ENCODE assay signal across 2 cellular contexts in the genomic region with DNA sequence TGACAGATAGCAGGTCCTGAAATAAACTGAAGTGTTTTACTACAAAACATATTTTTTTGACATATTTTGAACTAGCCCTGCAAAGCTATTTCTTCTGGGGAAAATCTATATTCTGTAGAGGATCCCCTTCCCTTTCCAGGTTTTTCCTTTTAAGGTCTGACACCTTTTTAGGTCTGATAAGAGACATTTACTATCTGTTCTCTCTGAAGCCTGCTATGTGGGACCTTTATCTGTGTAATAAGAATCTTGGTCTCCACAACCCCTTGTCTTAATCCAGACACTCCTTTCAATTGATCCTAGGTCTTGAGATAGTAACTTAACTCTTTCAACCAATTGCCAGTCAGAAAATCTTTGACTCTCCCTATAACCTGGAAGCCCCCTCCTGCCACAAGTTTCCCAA.
TF ChIP-seq lines count a peak whose summit lies in the region.

No MANE protein-coding gene starts in this region.

TF ChIP-seq in IMR-90, 13 proteins besides CTCF, POLR2A, EP300 and RAD21:
- TF ChIP-seq CEBPB (IDR thresholded peaks at IDR 0.05; ENCODE audit: low read depth, low read length) (no peak), USF2 (IDR thresholded peaks at IDR 0.05; ENCODE audit: low read depth, low read length) (no peak), MAFK (IDR thresholded peaks at IDR 0.05; ENCODE audit: low read depth, low read length) (no peak), RFX5 (IDR thresholded peaks at IDR 0.05; ENCODE audit: low read depth, low read length) (no peak), MAZ (IDR thresholded peaks at IDR 0.05; ENCODE audit: borderline replicate concordance, low read depth, low read length) (no peak), NFE2L2 (IDR thresholded peaks at IDR 0.05; ENCODE audit: low read depth, low read length) (no peak), MXI1 (IDR thresholded peaks at IDR 0.05; ENCODE audit: borderline replicate concordance, low read depth, low read length) (no peak), FOS (IDR thresholded peaks at IDR 0.05; ENCODE audit: low read depth, low read length) (no peak), ELK1 (IDR thresholded peaks at IDR 0.05; ENCODE audit: borderline replicate concordance, low read depth, low read length) (no peak), CHD1 (IDR thresholded peaks at IDR 0.05; ENCODE audit: low read depth, low read length) (no peak), BHLHE40 (IDR thresholded peaks at IDR 0.05; ENCODE audit: low read depth, low read length) (no peak), RCOR1 (IDR thresholded peaks at IDR 0.05; ENCODE audit: insufficient replicate concordance, low read length) (no peak), SMC3 (IDR thresholded peaks at IDR 0.05; ENCODE audit: low read depth, low read length) (no peak)

TF ChIP-seq in H1, 55 proteins besides CTCF, POLR2A, EP300 and RAD21:
- TF ChIP-seq HDAC6 (IDR thresholded peaks at IDR 0.05; ENCODE audit: low read depth, low read length): no peak
- no peak for TF ChIP-seq CBX8 (IDR thresholded peaks at IDR 0.05; ENCODE audit: borderline replicate concordance, low read depth, low read length)
- TF ChIP-seq, protein P1, sequence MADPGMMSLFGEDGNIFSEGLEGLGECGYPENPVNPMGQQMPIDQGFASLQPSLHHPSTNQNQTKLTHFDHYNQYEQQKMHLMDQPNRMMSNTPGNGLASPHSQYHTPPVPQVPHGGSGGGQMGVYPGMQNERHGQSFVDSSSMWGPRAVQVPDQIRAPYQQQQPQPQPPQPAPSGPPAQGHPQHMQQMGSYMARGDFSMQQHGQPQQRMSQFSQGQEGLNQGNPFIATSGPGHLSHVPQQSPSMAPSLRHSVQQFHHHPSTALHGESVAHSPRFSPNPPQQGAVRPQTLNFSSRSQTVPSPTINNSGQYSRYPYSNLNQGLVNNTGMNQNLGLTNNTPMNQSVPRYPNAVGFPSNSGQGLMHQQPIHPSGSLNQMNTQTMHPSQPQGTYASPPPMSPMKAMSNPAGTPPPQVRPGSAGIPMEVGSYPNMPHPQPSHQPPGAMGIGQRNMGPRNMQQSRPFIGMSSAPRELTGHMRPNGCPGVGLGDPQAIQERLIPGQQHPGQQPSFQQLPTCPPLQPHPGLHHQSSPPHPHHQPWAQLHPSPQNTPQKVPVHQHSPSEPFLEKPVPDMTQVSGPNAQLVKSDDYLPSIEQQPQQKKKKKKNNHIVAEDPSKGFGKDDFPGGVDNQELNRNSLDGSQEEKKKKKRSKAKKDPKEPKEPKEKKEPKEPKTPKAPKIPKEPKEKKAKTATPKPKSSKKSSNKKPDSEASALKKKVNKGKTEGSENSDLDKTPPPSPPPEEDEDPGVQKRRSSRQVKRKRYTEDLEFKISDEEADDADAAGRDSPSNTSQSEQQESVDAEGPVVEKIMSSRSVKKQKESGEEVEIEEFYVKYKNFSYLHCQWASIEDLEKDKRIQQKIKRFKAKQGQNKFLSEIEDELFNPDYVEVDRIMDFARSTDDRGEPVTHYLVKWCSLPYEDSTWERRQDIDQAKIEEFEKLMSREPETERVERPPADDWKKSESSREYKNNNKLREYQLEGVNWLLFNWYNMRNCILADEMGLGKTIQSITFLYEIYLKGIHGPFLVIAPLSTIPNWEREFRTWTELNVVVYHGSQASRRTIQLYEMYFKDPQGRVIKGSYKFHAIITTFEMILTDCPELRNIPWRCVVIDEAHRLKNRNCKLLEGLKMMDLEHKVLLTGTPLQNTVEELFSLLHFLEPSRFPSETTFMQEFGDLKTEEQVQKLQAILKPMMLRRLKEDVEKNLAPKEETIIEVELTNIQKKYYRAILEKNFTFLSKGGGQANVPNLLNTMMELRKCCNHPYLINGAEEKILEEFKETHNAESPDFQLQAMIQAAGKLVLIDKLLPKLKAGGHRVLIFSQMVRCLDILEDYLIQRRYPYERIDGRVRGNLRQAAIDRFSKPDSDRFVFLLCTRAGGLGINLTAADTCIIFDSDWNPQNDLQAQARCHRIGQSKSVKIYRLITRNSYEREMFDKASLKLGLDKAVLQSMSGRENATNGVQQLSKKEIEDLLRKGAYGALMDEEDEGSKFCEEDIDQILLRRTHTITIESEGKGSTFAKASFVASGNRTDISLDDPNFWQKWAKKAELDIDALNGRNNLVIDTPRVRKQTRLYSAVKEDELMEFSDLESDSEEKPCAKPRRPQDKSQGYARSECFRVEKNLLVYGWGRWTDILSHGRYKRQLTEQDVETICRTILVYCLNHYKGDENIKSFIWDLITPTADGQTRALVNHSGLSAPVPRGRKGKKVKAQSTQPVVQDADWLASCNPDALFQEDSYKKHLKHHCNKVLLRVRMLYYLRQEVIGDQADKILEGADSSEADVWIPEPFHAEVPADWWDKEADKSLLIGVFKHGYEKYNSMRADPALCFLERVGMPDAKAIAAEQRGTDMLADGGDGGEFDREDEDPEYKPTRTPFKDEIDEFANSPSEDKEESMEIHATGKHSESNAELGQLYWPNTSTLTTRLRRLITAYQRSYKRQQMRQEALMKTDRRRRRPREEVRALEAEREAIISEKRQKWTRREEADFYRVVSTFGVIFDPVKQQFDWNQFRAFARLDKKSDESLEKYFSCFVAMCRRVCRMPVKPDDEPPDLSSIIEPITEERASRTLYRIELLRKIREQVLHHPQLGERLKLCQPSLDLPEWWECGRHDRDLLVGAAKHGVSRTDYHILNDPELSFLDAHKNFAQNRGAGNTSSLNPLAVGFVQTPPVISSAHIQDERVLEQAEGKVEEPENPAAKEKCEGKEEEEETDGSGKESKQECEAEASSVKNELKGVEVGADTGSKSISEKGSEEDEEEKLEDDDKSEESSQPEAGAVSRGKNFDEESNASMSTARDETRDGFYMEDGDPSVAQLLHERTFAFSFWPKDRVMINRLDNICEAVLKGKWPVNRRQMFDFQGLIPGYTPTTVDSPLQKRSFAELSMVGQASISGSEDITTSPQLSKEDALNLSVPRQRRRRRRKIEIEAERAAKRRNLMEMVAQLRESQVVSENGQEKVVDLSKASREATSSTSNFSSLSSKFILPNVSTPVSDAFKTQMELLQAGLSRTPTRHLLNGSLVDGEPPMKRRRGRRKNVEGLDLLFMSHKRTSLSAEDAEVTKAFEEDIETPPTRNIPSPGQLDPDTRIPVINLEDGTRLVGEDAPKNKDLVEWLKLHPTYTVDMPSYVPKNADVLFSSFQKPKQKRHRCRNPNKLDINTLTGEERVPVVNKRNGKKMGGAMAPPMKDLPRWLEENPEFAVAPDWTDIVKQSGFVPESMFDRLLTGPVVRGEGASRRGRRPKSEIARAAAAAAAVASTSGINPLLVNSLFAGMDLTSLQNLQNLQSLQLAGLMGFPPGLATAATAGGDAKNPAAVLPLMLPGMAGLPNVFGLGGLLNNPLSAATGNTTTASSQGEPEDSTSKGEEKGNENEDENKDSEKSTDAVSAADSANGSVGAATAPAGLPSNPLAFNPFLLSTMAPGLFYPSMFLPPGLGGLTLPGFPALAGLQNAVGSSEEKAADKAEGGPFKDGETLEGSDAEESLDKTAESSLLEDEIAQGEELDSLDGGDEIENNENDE (IDR thresholded peaks at IDR 0.05; ENCODE audit: insufficient replicate concordance, low read length): no peak
- no peak for TF ChIP-seq RBBP5 (IDR thresholded peaks at IDR 0.05; ENCODE audit: borderline replicate concordance, low read depth, low read length)
- no peak for TF ChIP-seq KDM5A (IDR thresholded peaks at IDR 0.05; ENCODE audit: low read length)
- TF ChIP-seq SP2 (IDR thresholded peaks at IDR 0.05; ENCODE audit: low read length): no peak
- no peak for TF ChIP-seq NANOG (IDR thresholded peaks at IDR 0.05; ENCODE audit: insufficient read depth, low read depth, low read length, poor library complexity, severe bottlenecking)
- no peak for TF ChIP-seq JUN (IDR thresholded peaks at IDR 0.05; ENCODE audit: low read depth, low read length)
- no peak for TF ChIP-seq CHD2 (IDR thresholded peaks at IDR 0.05; ENCODE audit: low read length)
- no peak for TF ChIP-seq RXRA (IDR thresholded peaks at IDR 0.05; ENCODE audit: insufficient read depth, low read depth, low read length)
- TF ChIP-seq POLR2AphosphoS5 (IDR thresholded peaks at IDR 0.05; ENCODE audit: low read depth, low read length): no peak
- no peak for TF ChIP-seq CREB1 (IDR thresholded peaks at IDR 0.05)
